ENCODE assay signal across 20 cellular contexts in the genomic region with DNA sequence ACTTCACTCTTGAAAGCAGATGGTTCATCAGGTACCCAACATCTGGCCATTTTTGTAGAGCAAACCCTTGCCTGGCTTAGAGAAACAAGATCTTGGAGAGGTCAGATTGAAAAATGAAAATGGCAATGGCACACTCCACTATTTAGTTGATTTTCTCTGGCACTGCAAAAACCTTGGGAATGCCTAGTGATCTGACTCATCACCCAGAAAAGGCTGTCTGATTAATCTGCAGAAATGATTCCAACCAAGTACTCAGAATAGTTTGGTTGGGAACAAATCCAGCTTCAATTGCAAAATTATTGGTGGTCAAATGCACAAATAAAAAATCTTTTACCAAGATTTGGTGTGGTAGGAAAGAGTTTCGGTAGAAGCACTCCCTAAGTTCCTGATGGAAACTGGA.
DNase-seq lines count a peak whose midpoint lies in the region; ATAC-seq and TF ChIP-seq lines count a peak whose summit lies in the region.
"Had no signal": no experiment of that assay in that cellular context is flagged by ENCODE, and none has a peak within 500 bp of the region (broad histone marks: within the 10 kb centered on the region; RNA-seq: fewer than 3 reads in every experiment).

No MANE protein-coding gene starts in this region.

- H3K4me1 ChIP-seq in GM23338 (ENCODE audit: insufficient read depth): peaks cover 4% of the 10 kb centered on the region

- no peaks in the 10 kb centered on the region for H3K27me3 ChIP-seq in GM23338 (ENCODE audit: insufficient read depth)

- H3K79me2 ChIP-seq in GM23338 (replicated peaks; ENCODE audit: insufficient read depth): no peaks in the 10 kb centered on the region

- no peaks in the 10 kb centered on the region for H3K36me3 ChIP-seq in GM23338 (ENCODE audit: insufficient read depth)

- no peak overlapping the region for H2AFZ ChIP-seq in GM23338

- peak; percentile 59 for DNase-seq in COLO829 (ENCODE audit: low spot score)
- peak; percentile 83 for DNase-seq in NCI-H2171 (lab: John Stamatoyannopoulos, UW)
- DNase-seq in choroid plexus epithelial cell (ENCODE audit: low read depth): peak; percentile 42
- DNase-seq in renal cortical epithelial cell (ENCODE audit: low read depth): peak; percentile 80
- no peak for DNase-seq in GM23338 (ENCODE audit: low spot score)
- no peak for DNase-seq in NCI-H1048 (lab: John Stamatoyannopoulos, UW)
- DNase-seq in mucosa of gallbladder (ENCODE audit: low spot score): no peak
- DNase-seq: activated B cell treated with CpG ODN at 0.5 μM for 24 hours; amniotic stem cell; CD4-positive, CD25-positive, alpha-beta regulatory T cell; GF-D8; H7; kidney; naive B cell; NCI-H2107; PC-3; right cardiac atrium; stimulated activated naive CD4-positive, alpha-beta T cell; T-cell had no signal

- no peaks in the 10 kb centered on the region for H4K20me1 ChIP-seq in GM23338 (replicated peaks; ENCODE audit: insufficient read depth)

- no peaks in the 10 kb centered on the region; the same call in 2 of the 3 replicates for H3K9me3 Mint-ChIP-seq in GM23338
- H3K9me3 Mint-ChIP-seq: activated B cell treated with CpG ODN at 0.5 μM for 24 hours; CD4-positive, CD25-positive, alpha-beta regulatory T cell; T-cell had no signal

- H3K4me3 Mint-ChIP-seq in GM23338: no peak overlapping the region
- H3K4me3 Mint-ChIP-seq: activated B cell treated with CpG ODN at 0.5 μM for 24 hours; CD4-positive, CD25-positive, alpha-beta regulatory T cell; naive B cell; T-cell had no signal

- H3K27me3 Mint-ChIP-seq in GM23338 (ENCODE audit: insufficient read depth, low read depth, poor library complexity): peaks cover 6% of the 10 kb centered on the region

- TF ChIP-seq CTCF in choroid plexus epithelial cell (conservative IDR thresholded peaks at IDR 0.05; ENCODE audit: low read depth, low read length): no peak
- no peak for TF ChIP-seq CTCF in GM23338 (conservative IDR thresholded peaks at IDR 0.05; ENCODE audit: low read depth in 2 of 2)

- H3F3A ChIP-seq in GM23338 (replicated peaks; ENCODE audit: low read depth): no peaks in the 10 kb centered on the region

- no peaks in the 10 kb centered on the region; the same call in 2 of the 3 replicates for H3K36me3 Mint-ChIP-seq in GM23338 (ENCODE audit: low read depth)
- H3K36me3 Mint-ChIP-seq: CD4-positive, CD25-positive, alpha-beta regulatory T cell; naive B cell; T-cell had no signal

- H3K4me1 Mint-ChIP-seq in GM23338: peaks cover 9% of the 10 kb centered on the region
- H3K4me1 Mint-ChIP-seq: activated B cell treated with CpG ODN at 0.5 μM for 24 hours; CD4-positive, CD25-positive, alpha-beta regulatory T cell; naive B cell; T-cell had no signal

- no peak overlapping the region for H3K27ac ChIP-seq in GM23338 (ENCODE audit: low read depth)

- no peak overlapping the region for H3K4me2 ChIP-seq in GM23338

- no peak overlapping the region for H3K27ac Mint-ChIP-seq in GM23338
- H3K27ac Mint-ChIP-seq: activated B cell treated with CpG ODN at 0.5 μM for 24 hours; CD4-positive, CD25-positive, alpha-beta regulatory T cell; naive B cell; T-cell had no signal

- peaks cover 12% of the 10 kb centered on the region; the same call in 1 of the 2 replicates for H3K9me2 ChIP-seq in GM23338 (ENCODE audit: insufficient read depth)

- no peak for ATAC-seq in GM23338
- ATAC-seq in GM21423 (IDR thresholded peaks at IDR 0.05; ENCODE audit: unreplicated experiment): no peak
- ATAC-seq: PC-3, right cardiac atrium, T-cell had no signal

- no peak overlapping the region for H3K4me3 ChIP-seq in choroid plexus epithelial cell (ENCODE audit: low read depth, low read length)
- no peak overlapping the region for H3K4me3 ChIP-seq in GM23338

TF ChIP-seq in GM23338, 12 proteins besides CTCF, POLR2A, EP300 and RAD21:
- TF ChIP-seq, protein P1, sequence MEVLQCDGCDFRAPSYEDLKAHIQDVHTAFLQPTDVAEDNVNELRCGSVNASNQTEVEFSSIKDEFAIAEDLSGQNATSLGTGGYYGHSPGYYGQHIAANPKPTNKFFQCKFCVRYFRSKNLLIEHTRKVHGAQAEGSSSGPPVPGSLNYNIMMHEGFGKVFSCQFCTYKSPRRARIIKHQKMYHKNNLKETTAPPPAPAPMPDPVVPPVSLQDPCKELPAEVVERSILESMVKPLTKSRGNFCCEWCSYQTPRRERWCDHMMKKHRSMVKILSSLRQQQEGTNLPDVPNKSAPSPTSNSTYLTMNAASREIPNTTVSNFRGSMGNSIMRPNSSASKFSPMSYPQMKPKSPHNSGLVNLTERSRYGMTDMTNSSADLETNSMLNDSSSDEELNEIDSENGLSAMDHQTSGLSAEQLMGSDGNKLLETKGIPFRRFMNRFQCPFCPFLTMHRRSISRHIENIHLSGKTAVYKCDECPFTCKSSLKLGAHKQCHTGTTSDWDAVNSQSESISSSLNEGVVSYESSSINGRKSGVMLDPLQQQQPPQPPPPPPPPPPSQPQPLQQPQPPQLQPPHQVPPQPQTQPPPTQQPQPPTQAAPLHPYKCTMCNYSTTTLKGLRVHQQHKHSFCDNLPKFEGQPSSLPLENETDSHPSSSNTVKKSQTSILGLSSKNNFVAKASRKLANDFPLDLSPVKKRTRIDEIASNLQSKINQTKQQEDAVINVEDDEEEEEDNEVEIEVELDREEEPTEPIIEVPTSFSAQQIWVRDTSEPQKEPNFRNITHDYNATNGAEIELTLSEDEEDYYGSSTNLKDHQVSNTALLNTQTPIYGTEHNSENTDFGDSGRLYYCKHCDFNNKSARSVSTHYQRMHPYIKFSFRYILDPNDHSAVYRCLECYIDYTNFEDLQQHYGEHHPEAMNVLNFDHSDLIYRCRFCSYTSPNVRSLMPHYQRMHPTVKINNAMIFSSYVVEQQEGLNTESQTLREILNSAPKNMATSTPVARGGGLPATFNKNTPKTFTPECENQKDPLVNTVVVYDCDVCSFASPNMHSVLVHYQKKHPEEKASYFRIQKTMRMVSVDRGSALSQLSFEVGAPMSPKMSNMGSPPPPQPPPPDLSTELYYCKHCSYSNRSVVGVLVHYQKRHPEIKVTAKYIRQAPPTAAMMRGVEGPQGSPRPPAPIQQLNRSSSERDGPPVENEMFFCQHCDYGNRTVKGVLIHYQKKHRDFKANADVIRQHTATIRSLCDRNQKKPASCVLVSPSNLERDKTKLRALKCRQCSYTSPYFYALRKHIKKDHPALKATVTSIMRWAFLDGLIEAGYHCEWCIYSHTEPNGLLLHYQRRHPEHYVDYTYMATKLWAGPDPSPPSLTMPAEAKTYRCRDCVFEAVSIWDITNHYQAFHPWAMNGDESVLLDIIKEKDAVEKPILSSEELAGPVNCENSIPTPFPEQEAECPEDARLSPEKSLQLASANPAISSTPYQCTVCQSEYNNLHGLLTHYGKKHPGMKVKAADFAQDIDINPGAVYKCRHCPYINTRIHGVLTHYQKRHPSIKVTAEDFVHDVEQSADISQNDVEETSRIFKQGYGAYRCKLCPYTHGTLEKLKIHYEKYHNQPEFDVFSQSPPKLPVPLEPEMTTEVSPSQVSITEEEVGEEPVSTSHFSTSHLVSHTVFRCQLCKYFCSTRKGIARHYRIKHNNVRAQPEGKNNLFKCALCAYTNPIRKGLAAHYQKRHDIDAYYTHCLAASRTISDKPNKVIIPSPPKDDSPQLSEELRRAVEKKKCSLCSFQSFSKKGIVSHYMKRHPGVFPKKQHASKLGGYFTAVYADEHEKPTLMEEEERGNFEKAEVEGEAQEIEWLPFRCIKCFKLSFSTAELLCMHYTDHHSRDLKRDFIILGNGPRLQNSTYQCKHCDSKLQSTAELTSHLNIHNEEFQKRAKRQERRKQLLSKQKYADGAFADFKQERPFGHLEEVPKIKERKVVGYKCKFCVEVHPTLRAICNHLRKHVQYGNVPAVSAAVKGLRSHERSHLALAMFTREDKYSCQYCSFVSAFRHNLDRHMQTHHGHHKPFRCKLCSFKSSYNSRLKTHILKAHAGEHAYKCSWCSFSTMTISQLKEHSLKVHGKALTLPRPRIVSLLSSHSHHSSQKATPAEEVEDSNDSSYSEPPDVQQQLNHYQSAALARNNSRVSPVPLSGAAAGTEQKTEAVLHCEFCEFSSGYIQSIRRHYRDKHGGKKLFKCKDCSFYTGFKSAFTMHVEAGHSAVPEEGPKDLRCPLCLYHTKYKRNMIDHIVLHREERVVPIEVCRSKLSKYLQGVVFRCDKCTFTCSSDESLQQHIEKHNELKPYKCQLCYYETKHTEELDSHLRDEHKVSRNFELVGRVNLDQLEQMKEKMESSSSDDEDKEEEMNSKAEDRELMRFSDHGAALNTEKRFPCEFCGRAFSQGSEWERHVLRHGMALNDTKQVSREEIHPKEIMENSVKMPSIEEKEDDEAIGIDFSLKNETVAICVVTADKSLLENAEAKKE (CRISPR knock-in tag; IDR thresholded peaks at IDR 0.05): no peak
- no peak for TF ChIP-seq CREB1 (CRISPR knock-in tag; IDR thresholded peaks at IDR 0.05; ENCODE audit: low read depth)
- TF ChIP-seq, protein P2, sequence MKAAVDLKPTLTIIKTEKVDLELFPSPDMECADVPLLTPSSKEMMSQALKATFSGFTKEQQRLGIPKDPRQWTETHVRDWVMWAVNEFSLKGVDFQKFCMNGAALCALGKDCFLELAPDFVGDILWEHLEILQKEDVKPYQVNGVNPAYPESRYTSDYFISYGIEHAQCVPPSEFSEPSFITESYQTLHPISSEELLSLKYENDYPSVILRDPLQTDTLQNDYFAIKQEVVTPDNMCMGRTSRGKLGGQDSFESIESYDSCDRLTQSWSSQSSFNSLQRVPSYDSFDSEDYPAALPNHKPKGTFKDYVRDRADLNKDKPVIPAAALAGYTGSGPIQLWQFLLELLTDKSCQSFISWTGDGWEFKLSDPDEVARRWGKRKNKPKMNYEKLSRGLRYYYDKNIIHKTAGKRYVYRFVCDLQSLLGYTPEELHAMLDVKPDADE (IDR thresholded peaks at IDR 0.05): no peak

Comparison
In these comparisons a context has a peak if more than half of its experiments do, and no peak if none do; other contexts are left out.
1. DNase-seq: peak in COLO829 (single experiment), NCI-H2171 (single experiment), choroid plexus epithelial cell (single experiment) and renal cortical epithelial cell (single experiment); none in GM23338 (single experiment), NCI-H1048 (single experiment) and mucosa of gallbladder (single experiment).